9 cellular contexts compared by ENCODE assay signal in genomic region chr7:2353113-2353512, GRCh38. TPM values are rescaled to one million over a fixed set of nuclear protein-coding genes. Genes with fewer than 3 reads are reported as not detected.
DNase-seq lines count a peak whose midpoint lies in the region; ATAC-seq and TF ChIP-seq lines count a peak whose summit lies in the region.
"Had no signal": no experiment of that assay in that cellular context is flagged by ENCODE, and none has a peak within 500 bp of the region (broad histone marks: within the 10 kb centered on the region; RNA-seq: fewer than 3 reads in every experiment).

No MANE protein-coding gene starts in this region.

- H3K27me3 ChIP-seq in HCT116 (ENCODE audit: insufficient read depth, low read length) (no peaks in the 10 kb centered on the region), hepatocyte (no peaks in the 10 kb centered on the region), skeletal muscle tissue (ENCODE audit: control insufficient read depth in 3 of 3, insufficient read depth in 3 of 3, low read length in 3 of 3) (no peaks in the 10 kb centered on the region)

- H2AFZ ChIP-seq in HCT116 (ENCODE audit: low read depth, low read length, poor library complexity, severe bottlenecking) (no peak overlapping the region), hepatocyte (peak overlapping the region; percentile 72)

- no peaks in the 10 kb centered on the region for H3K9me3 ChIP-seq in HCT116 (ENCODE audit: control insufficient read depth in 1 of 2, insufficient read depth in 1 of 2, low read depth in 1 of 2, low read length in 2 of 2)
- no peaks in the 10 kb centered on the region for H3K9me3 ChIP-seq in hepatocyte (ENCODE audit: low read depth)
- H3K9me3 ChIP-seq in skeletal muscle tissue (ENCODE audit: control insufficient read depth in 3 of 3, low read length in 3 of 3), result no peaks in the 10 kb centered on the region

- WGBS in hepatocyte (ENCODE audit: low lambda C conversion rate, missing lambda C conversion rate), result 97% methylated on average over 11 of the region's 11 CpGs

- peaks cover 38% of the 10 kb centered on the region for H3K79me2 ChIP-seq in HCT116 (ENCODE audit: insufficient read depth, low read length)
- H3K79me2 ChIP-seq in hepatocyte, result peaks cover 45% of the 10 kb centered on the region

- DNase-seq in HCT116 (ENCODE audit: low read depth, low spot score), result no peak
- no peak for DNase-seq in hepatocyte (ENCODE audit: low spot score)
- DNase-seq in ureter (ENCODE audit: low spot score), result no peak
- DNase-seq in cerebellar cortex (ENCODE audit: low spot score), result no peak
- DNase-seq: NCI-H2029 treated with DMSO at 0.1 percent for 48 hours had no signal

- CTCF ChIA-PET in HCT116 (lab: Charles Lee), result no interaction called here

- no peak for TF ChIP-seq CTCF in HCT116 (IDR thresholded peaks at IDR 0.05 in 2 of 3, conservative IDR thresholded peaks at IDR 0.05 in 1 of 3; ENCODE audit: borderline replicate concordance in 1 of 3, insufficient read depth in 1 of 3, low read depth in 2 of 3, low read length in 2 of 3)
- no peak for TF ChIP-seq CTCF in WI38 (IDR thresholded peaks at IDR 0.05; ENCODE audit: low read depth, low read length)
- no peak for TF ChIP-seq CTCF in hepatocyte (IDR thresholded peaks at IDR 0.05; ENCODE audit: poor library complexity)

- BruUV-seq in HCT116 (replicated peaks; lab: Mats Ljungman, UMichigan), result no TSS peak

- intact Hi-C loops in HCT116 (cut with micrococcal nuclease), result no loop called here

- no peak for TF ChIP-seq RAD21 in HCT116 (IDR thresholded peaks at IDR 0.05; ENCODE audit: low read depth)

- H3K4me3 ChIP-seq in HCT116 (replicated peaks in 1 of 2; ENCODE audit: low read depth in 1 of 2, low read length in 2 of 2) (peak overlapping the region; percentile 98 to 99), WI38 (ENCODE audit: low read depth, low read length) (peak overlapping the region; percentile 89), hepatocyte (peak overlapping the region; percentile 20), skeletal muscle tissue (ENCODE audit: low read length in 3 of 3) (peak overlapping the region in 2 of 3 donors; percentile 89 to 93)

- ATAC-seq in HCT116 (no peak), GM21367 (IDR thresholded peaks at IDR 0.05; ENCODE audit: unreplicated experiment) (no peak), HG03196 (IDR thresholded peaks at IDR 0.05; ENCODE audit: unreplicated experiment) (no peak)

- H4K20me1 ChIP-seq in HCT116 (ENCODE audit: insufficient read depth) (peaks cover 23% of the 10 kb centered on the region; the same call in 1 of the 2 replicates), hepatocyte (ENCODE audit: insufficient read depth, poor library complexity, severe bottlenecking) (peaks cover 25% of the 10 kb centered on the region)

- peak overlapping the region; percentile 86 for H3K4me2 ChIP-seq in HCT116 (ENCODE audit: low read length)
- H3K4me2 ChIP-seq in hepatocyte, result peak overlapping the region; percentile 85

- no peak for TF ChIP-seq POLR2A in HCT116 (IDR thresholded peaks at IDR 0.05; ENCODE audit: borderline replicate concordance, extremely low read depth, insufficient read depth, insufficient read length)

- H3K36me3 ChIP-seq in HCT116 (ENCODE audit: control insufficient read depth in 1 of 2, insufficient read depth in 2 of 2, low read length in 2 of 2) (peaks cover 5 to 17% of the 10 kb centered on the region in 2 experiments), hepatocyte (replicated peaks; ENCODE audit: insufficient read depth, low read depth) (no peaks in the 10 kb centered on the region), skeletal muscle tissue (ENCODE audit: control insufficient read depth in 3 of 3, insufficient read depth in 3 of 3, low read length in 3 of 3) (peaks cover 2 to 3% (median 3%) of the 10 kb centered on the region in 3 donors)

- RAD21 ChIA-PET in HCT116 (lab: Charles Lee; ENCODE audit: low non-redundant PET in 1 of 2, low total read pairs in 2 of 2, uncharacterized antibody in 2 of 2, unreplicated experiment in 2 of 2), result no interaction called here

- H3K27ac ChIP-seq in HCT116 (ENCODE audit: low read depth, low read length) (peak overlapping the region; percentile 78), hepatocyte (no peak overlapping the region), skeletal muscle tissue (ENCODE audit: low read depth, low read length) (no peak overlapping the region)

- POLR2A ChIA-PET in HCT116 (lab: Charles Lee), result interaction anchor here (1.3 to 1.4 kb wide), 2 partner anchors 15 to 105 kb away, joined by 3 to 6 read pairs; no protein-coding TSS in a partner anchor

- H3K4me1 ChIP-seq in HCT116 (ENCODE audit: control insufficient read depth in 1 of 2, insufficient read depth in 2 of 2, low read length in 2 of 2) (peaks cover 6 to 33% of the 10 kb centered on the region in 2 experiments), hepatocyte (ENCODE audit: insufficient read depth) (peaks cover 21% of the 10 kb centered on the region), skeletal muscle tissue (ENCODE audit: control insufficient read depth in 3 of 3, insufficient read depth in 3 of 3, low read length in 3 of 3) (peaks cover 26 to 30% (median 28%) of the 10 kb centered on the region in 3 donors)

- H3K9me2 ChIP-seq in HCT116 (ENCODE audit: insufficient read depth) (no peaks in the 10 kb centered on the region), hepatocyte (replicated peaks; ENCODE audit: insufficient read depth) (no peaks in the 10 kb centered on the region)

- H3K9ac ChIP-seq in HCT116 (ENCODE audit: low read length) (peak overlapping the region; percentile 97; the same call in 1 of the 2 replicates), skeletal muscle tissue (ENCODE audit: low read depth in 1 of 3, low read length in 3 of 3) (no peak overlapping the region)

TF ChIP-seq in HCT116, 20 proteins besides CTCF, POLR2A, EP300 and RAD21:
- no peak for TF ChIP-seq POLR2AphosphoS5 (IDR thresholded peaks at IDR 0.05; ENCODE audit: low read depth, low read length)

RNA-seq across cellular contexts. Expression of gene EIF3B, which starts 1.5 kb away (rescaled TPM):
- total RNA-seq in HCT116 (2021; ENCODE audit: unreplicated experiment) (324 TPM), hepatocyte (122 and 131 TPM in 2 replicates), skeletal muscle tissue (120 TPM), ureter (142 TPM)
- 184 and 204 TPM in 2 replicates for polyA plus RNA-seq in HCT116 (2012)
- 139 and 145 TPM in 2 replicates for polyA plus RNA-seq in hepatocyte

RNA-seq across cellular contexts. Expression of gene SNX8, which starts 38.9 kb away (rescaled TPM):
- total RNA-seq in HCT116 (2021; ENCODE audit: unreplicated experiment), result 41.7 TPM
- polyA plus RNA-seq in HCT116 (2012), result 45.3 and 48.3 TPM in 2 replicates
- total RNA-seq in hepatocyte, result 24.7 and 32.0 TPM in 2 replicates
- 81.4 and 98.0 TPM in 2 replicates for polyA plus RNA-seq in hepatocyte
- total RNA-seq in skeletal muscle tissue, result 12.5 TPM
- total RNA-seq in ureter, result 23.7 TPM

RNA-seq across cellular contexts. Expression of gene CHST12, which starts 50.3 kb away (rescaled TPM):
- total RNA-seq in HCT116 (2021; ENCODE audit: unreplicated experiment) (14.2 TPM), hepatocyte (7.2 and 8.4 TPM in 2 replicates), skeletal muscle tissue (1.0 TPM), ureter (19.0 TPM)
- 9.5 and 9.9 TPM in 2 replicates for polyA plus RNA-seq in HCT116 (2012)
- 21.5 and 23.2 TPM in 2 replicates for polyA plus RNA-seq in hepatocyte

Comparison
In these comparisons a context has a peak if more than half of its experiments do, and no peak if none do; other contexts are left out.
1. H3K4me3 ChIP-seq: peak in every context shown above with its lines; median percentile 98 in HCT116; 91 in skeletal muscle tissue; 89 in WI38; 20 in hepatocyte.